Comparison of ENCODE assay signal across 21 cellular contexts in genomic region chr11:78194490-78194889, GRCh38. TPM values are rescaled to one million over a fixed set of nuclear protein-coding genes. Genes with fewer than 3 reads are reported as not detected.
DNase-seq lines count a peak whose midpoint lies in the region; ATAC-seq, FAIRE-seq and TF ChIP-seq lines count a peak whose summit lies in the region.
"Had no signal": no experiment of that assay in that cellular context is flagged by ENCODE, and none has a peak within 500 bp of the region (broad histone marks: within the 10 kb centered on the region; RNA-seq: fewer than 3 reads in every experiment).

No MANE protein-coding gene starts in this region.

- peaks cover 2% of the 10 kb centered on the region for H4K20me1 ChIP-seq in hepatocyte (ENCODE audit: insufficient read depth, poor library complexity, severe bottlenecking)

- no peaks in the 10 kb centered on the region for H3K9me2 ChIP-seq in hepatocyte (replicated peaks; ENCODE audit: insufficient read depth)

- H3K4me3 ChIP-seq in hepatocyte (no peak overlapping the region), small intestine (ENCODE audit: low read depth in 1 of 2, low read length in 2 of 2) (no peak overlapping the region)
- H3K4me3 ChIP-seq: lung, right atrium auricular region, uterus had no signal

- DNase-seq in activated effector memory CD4-positive, alpha-beta T cell treated with anti-CD3 and anti-CD28 coated beads, Interleukin-2, amount 50 U/mL, for 16 hours, result peak; percentile 31
- DNase-seq in activated effector memory CD4-positive, alpha-beta T cell treated with Interleukin-2 at 50 U/mL for 16 hours, result no peak
- DNase-seq in T-cell, result no peak
- peak; percentile 34 for DNase-seq in hepatocyte (ENCODE audit: low spot score)
- DNase-seq in small intestine, result peak; percentile 92
- no peak for DNase-seq in RPMI8226
- no peak for DNase-seq in NCI-H128 (lab: John Stamatoyannopoulos, UW; ENCODE audit: unreplicated experiment)
- no peak for DNase-seq in NCI-H146 treated with DMSO at 0.1 percent for 48 hours (lab: John Stamatoyannopoulos, UW; ENCODE audit: unreplicated experiment)
- DNase-seq: activated T-cell treated with anti-CD3 and anti-CD28 coated beads, Interleukin-2, amount 50 U/mL, for 24 hours; brain microvascular endothelial cell; DMS153; GF-D8; hippocampal formation; NCI-H1694 treated with DMSO at 0.1 percent for 48 hours; NCI-H748 treated with DMSO at 0.1 percent for 48 hours; substantia nigra; uterus had no signal

- H3K4me2 ChIP-seq in hepatocyte, result no peak overlapping the region

- peak in 1 of 4 experiments; percentile 28 for ATAC-seq in T-cell (replicated peaks in 1 of 4)

- CTCF ChIA-PET in T-cell (lab: Charles Lee), result interaction anchor here (0.6 kb wide), 2 partner anchors 137 to 541 kb away, joined by 3 to 4 read pairs; no protein-coding TSS in a partner anchor

- POLR2A ChIA-PET in T-cell (lab: Charles Lee), result interaction anchor here in 1 of 2 donors (0.7 kb wide), 1 partner anchor 9 kb away, joined by 3 read pairs; no protein-coding TSS in a partner anchor

- no peaks in the 10 kb centered on the region for H3K9me3 ChIP-seq in hepatocyte (ENCODE audit: low read depth)
- no peaks in the 10 kb centered on the region for H3K9me3 ChIP-seq in small intestine (ENCODE audit: control insufficient read depth, low read depth)
- H3K9me3 ChIP-seq: right atrium auricular region, uterus had no signal

- no peak overlapping the region for H3K4me3 Mint-ChIP-seq in T-cell
- H3K4me3 Mint-ChIP-seq: activated T-cell treated with anti-CD3 and anti-CD28 coated beads, Interleukin-2, amount 50 U/mL, for 24 hours had no signal

- H3K4me1 Mint-ChIP-seq in T-cell, result peaks cover 50 to 62% (median 55%) of the 10 kb centered on the region in 3 donors

- H3K4me1 ChIP-seq in hepatocyte (ENCODE audit: insufficient read depth), result peaks cover 17% of the 10 kb centered on the region
- H3K4me1 ChIP-seq in small intestine (ENCODE audit: control insufficient read depth in 2 of 2, insufficient read depth in 1 of 2, low read depth in 1 of 2, low read length in 1 of 2), result peaks cover 0 to 9% of the 10 kb centered on the region in 2 donors
- H3K4me1 ChIP-seq: uterus had no signal

- H3K27ac ChIP-seq in hepatocyte, result no peak overlapping the region
- peak overlapping the region; percentile 4 to 57 for H3K27ac ChIP-seq in small intestine (ENCODE audit: low read depth in 1 of 2, low read length in 1 of 2)
- H3K27ac ChIP-seq: brain microvascular endothelial cell, C4-2B, right atrium auricular region, uterus had no signal

- no peaks in the 10 kb centered on the region for H3K27me3 Mint-ChIP-seq in T-cell
- H3K27me3 Mint-ChIP-seq: activated T-cell treated with anti-CD3 and anti-CD28 coated beads, Interleukin-2, amount 50 U/mL, for 24 hours; IgD-negative memory B cell had no signal

- H3K27ac Mint-ChIP-seq in T-cell, result peak overlapping the region; percentile 59 to 67
- H3K27ac Mint-ChIP-seq: IgD-negative memory B cell had no signal

- H3K36me3 ChIP-seq in hepatocyte (replicated peaks; ENCODE audit: insufficient read depth, low read depth), result no peaks in the 10 kb centered on the region
- no peaks in the 10 kb centered on the region for H3K36me3 ChIP-seq in small intestine (ENCODE audit: control insufficient read depth in 2 of 2, insufficient read depth in 2 of 2, low read length in 2 of 2)
- H3K36me3 ChIP-seq: uterus had no signal

- H3K79me2 ChIP-seq in hepatocyte, result peaks cover 47% of the 10 kb centered on the region

- no peak for FAIRE-seq in small intestine (lab: Jason Lieb, UNC)

- WGBS in hepatocyte (ENCODE audit: low lambda C conversion rate, missing lambda C conversion rate), result 98% methylated on average over 3 of the region's 3 CpGs
- WGBS in small intestine, 3 donors, result 24 to 72% (median 31%) methylated on average over 3 of the region's 3 CpGs

- H3K9me3 Mint-ChIP-seq in T-cell, result no peaks in the 10 kb centered on the region
- H3K9me3 Mint-ChIP-seq: activated T-cell treated with anti-CD3 and anti-CD28 coated beads, Interleukin-2, amount 50 U/mL, for 24 hours; IgD-negative memory B cell had no signal

- no peak overlapping the region for H2AFZ ChIP-seq in hepatocyte

- H3K27me3 ChIP-seq in hepatocyte (no peaks in the 10 kb centered on the region), small intestine (ENCODE audit: control insufficient read depth in 2 of 2, insufficient read depth in 2 of 2, low read length in 2 of 2) (no peaks in the 10 kb centered on the region)
- H3K27me3 ChIP-seq: brain microvascular endothelial cell, right atrium auricular region, uterus had no signal

- peaks cover 21% of the 10 kb centered on the region for H3K36me3 Mint-ChIP-seq in T-cell

- TF ChIP-seq CTCF in hepatocyte (IDR thresholded peaks at IDR 0.05; ENCODE audit: poor library complexity), result no peak

RNA-seq across cellular contexts. Expression of gene USP35, which starts 5.8 kb away (rescaled TPM):
- 10 to 100 TPM; 14.3 to 18.1 (median 15.4) TPM for total RNA-seq in T-cell
- 4.5 and 7.3 TPM in 2 replicates for total RNA-seq in hepatocyte
- polyA plus RNA-seq in hepatocyte, result 2.9 and 4.7 TPM in 2 replicates
- 1 to 10 TPM; 1.9 to 7.8 (median 5.1) TPM for polyA plus RNA-seq in small intestine

RNA-seq across cellular contexts. Expression of gene KCTD21, which starts 6.1 kb away (rescaled TPM):
- total RNA-seq in T-cell, result 10 to 100 TPM in 2 of 5 donors, 1 to 10 TPM in 3; 3.4 to 13.2 (median 9.7) TPM
- total RNA-seq in hepatocyte, result 8.2 and 9.2 TPM in 2 replicates
- polyA plus RNA-seq in hepatocyte, result 3.8 and 4.7 TPM in 2 replicates
- polyA plus RNA-seq in small intestine, result 1 to 10 TPM; 4.1 to 6.5 (median 6.5) TPM

RNA-seq across cellular contexts. Expression of gene ALG8, which starts 55.1 kb away (rescaled TPM):
- total RNA-seq in T-cell, result 10 to 100 TPM; 23.1 to 34.1 (median 31.8) TPM
- 43.1 and 66.8 TPM in 2 replicates for total RNA-seq in hepatocyte
- 62.0 and 74.3 TPM in 2 replicates for polyA plus RNA-seq in hepatocyte
- polyA plus RNA-seq in small intestine, result 10 to 100 TPM in 2 of 3 donors, 1 to 10 TPM in 1; 10.0 to 26.2 (median 13.0) TPM

Comparison
In these comparisons a context has a peak if more than half of its experiments do, and no peak if none do; other contexts are left out.
1. DNase-seq: peak in activated effector memory CD4-positive, alpha-beta T cell treated with anti-CD3 and anti-CD28 coated beads, Interleukin-2, amount 50 U/mL, for 16 hours (single experiment), hepatocyte (single experiment) and small intestine (single experiment); none in activated effector memory CD4-positive, alpha-beta T cell treated with Interleukin-2 at 50 U/mL for 16 hours (single experiment), T-cell (0 of 34), RPMI8226 (single experiment), NCI-H128 (single experiment) and NCI-H146 treated with DMSO at 0.1 percent for 48 hours (single experiment).